In the genomic region with DNA sequence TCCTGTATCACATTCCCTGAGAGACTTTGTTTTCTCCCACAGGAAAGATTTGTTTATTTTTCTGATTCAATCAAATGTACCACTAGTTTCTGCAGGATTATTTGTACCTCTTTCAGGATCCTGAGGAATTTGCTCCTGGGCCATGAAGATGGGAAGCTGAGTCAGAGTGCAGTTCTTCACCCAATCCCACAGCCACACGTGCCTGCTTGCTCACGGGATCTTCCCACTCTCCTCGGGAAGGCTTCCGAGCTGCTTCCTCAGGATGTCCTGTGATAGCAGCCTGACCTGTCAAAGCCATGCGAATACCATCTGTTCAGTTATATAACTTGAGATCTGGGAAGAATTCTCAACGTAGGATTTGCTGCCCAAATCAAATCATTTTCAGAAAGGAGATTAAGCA, we compare ENCODE assay signal across 1 cellular context.
TF ChIP-seq lines count a peak whose summit lies in the region.

No MANE protein-coding gene starts in this region.

TF ChIP-seq in GM23338, 12 proteins besides CTCF, POLR2A, EP300 and RAD21 (continued from another document):
- TF ChIP-seq, protein P1, sequence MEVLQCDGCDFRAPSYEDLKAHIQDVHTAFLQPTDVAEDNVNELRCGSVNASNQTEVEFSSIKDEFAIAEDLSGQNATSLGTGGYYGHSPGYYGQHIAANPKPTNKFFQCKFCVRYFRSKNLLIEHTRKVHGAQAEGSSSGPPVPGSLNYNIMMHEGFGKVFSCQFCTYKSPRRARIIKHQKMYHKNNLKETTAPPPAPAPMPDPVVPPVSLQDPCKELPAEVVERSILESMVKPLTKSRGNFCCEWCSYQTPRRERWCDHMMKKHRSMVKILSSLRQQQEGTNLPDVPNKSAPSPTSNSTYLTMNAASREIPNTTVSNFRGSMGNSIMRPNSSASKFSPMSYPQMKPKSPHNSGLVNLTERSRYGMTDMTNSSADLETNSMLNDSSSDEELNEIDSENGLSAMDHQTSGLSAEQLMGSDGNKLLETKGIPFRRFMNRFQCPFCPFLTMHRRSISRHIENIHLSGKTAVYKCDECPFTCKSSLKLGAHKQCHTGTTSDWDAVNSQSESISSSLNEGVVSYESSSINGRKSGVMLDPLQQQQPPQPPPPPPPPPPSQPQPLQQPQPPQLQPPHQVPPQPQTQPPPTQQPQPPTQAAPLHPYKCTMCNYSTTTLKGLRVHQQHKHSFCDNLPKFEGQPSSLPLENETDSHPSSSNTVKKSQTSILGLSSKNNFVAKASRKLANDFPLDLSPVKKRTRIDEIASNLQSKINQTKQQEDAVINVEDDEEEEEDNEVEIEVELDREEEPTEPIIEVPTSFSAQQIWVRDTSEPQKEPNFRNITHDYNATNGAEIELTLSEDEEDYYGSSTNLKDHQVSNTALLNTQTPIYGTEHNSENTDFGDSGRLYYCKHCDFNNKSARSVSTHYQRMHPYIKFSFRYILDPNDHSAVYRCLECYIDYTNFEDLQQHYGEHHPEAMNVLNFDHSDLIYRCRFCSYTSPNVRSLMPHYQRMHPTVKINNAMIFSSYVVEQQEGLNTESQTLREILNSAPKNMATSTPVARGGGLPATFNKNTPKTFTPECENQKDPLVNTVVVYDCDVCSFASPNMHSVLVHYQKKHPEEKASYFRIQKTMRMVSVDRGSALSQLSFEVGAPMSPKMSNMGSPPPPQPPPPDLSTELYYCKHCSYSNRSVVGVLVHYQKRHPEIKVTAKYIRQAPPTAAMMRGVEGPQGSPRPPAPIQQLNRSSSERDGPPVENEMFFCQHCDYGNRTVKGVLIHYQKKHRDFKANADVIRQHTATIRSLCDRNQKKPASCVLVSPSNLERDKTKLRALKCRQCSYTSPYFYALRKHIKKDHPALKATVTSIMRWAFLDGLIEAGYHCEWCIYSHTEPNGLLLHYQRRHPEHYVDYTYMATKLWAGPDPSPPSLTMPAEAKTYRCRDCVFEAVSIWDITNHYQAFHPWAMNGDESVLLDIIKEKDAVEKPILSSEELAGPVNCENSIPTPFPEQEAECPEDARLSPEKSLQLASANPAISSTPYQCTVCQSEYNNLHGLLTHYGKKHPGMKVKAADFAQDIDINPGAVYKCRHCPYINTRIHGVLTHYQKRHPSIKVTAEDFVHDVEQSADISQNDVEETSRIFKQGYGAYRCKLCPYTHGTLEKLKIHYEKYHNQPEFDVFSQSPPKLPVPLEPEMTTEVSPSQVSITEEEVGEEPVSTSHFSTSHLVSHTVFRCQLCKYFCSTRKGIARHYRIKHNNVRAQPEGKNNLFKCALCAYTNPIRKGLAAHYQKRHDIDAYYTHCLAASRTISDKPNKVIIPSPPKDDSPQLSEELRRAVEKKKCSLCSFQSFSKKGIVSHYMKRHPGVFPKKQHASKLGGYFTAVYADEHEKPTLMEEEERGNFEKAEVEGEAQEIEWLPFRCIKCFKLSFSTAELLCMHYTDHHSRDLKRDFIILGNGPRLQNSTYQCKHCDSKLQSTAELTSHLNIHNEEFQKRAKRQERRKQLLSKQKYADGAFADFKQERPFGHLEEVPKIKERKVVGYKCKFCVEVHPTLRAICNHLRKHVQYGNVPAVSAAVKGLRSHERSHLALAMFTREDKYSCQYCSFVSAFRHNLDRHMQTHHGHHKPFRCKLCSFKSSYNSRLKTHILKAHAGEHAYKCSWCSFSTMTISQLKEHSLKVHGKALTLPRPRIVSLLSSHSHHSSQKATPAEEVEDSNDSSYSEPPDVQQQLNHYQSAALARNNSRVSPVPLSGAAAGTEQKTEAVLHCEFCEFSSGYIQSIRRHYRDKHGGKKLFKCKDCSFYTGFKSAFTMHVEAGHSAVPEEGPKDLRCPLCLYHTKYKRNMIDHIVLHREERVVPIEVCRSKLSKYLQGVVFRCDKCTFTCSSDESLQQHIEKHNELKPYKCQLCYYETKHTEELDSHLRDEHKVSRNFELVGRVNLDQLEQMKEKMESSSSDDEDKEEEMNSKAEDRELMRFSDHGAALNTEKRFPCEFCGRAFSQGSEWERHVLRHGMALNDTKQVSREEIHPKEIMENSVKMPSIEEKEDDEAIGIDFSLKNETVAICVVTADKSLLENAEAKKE (CRISPR knock-in tag; IDR thresholded peaks at IDR 0.05), result no peak
- no peak for TF ChIP-seq EZH2phosphoT487 (IDR thresholded peaks at IDR 0.05; ENCODE audit: unreplicated experiment)
TF ChIP-seq in GM23338: peak in this region for 0.
